In the genomic region with DNA sequence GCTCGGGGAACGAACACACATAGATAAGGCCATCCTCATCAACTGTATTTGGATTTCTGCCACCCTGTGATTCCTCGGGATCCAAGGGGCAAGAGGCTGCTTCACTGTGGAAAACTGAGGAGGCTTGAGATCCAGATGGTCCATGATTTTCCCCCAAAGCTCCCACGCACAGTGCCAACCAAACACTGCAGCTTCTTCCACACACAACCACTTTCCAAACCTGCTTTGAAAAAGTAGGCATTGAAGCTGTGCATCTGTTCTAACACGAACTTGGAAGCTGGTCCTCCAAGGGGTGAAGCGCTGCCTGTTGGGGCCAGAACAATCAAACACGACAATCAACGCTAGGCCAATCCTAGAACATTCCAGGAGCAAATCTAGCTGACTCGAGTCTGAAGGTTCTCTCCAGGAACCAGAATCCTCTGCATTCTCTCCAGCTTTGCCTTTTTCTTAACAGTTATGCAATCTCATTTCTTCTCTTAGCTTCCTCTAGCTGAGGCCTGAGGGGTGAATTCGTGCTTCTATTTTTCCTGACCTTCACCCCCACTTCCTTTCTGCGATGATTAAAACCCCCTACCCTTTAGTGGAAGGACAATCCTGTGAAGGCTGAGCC, we compare ENCODE assay signal across 12 cellular contexts.
DNase-seq lines count a peak whose midpoint lies in the region; ATAC-seq and TF ChIP-seq lines count a peak whose summit lies in the region.
"Had no signal": no experiment of that assay in that cellular context is flagged by ENCODE, and none has a peak within 500 bp of the region (broad histone marks: within the 10 kb centered on the region; RNA-seq: fewer than 3 reads in every experiment).

No MANE protein-coding gene starts in this region.

- no peak overlapping the region for H3K4me3 ChIP-seq in WERI-Rb-1 (ENCODE audit: low read depth, low read length)
- H3K4me3 ChIP-seq: K562, mucosa of descending colon had no signal

- H3K9me3 ChIP-seq in WERI-Rb-1 (ENCODE audit: severe bottlenecking) = no peaks in the 10 kb centered on the region
- H3K9me3 ChIP-seq: mucosa of descending colon had no signal

- TF ChIP-seq CTCF in WERI-Rb-1 (IDR thresholded peaks at IDR 0.05; ENCODE audit: low read depth, low read length) = no peak
- no peak for TF ChIP-seq CTCF in GM20000 (IDR thresholded peaks at IDR 0.05; ENCODE audit: extremely low read depth, missing control alignments)

- intact Hi-C loops in left ventricle myocardium superior (cut with micrococcal nuclease) (no loop called here), posterior vena cava (cut with DNase I) (no loop called here)

- ATAC-seq in left ventricle myocardium superior = peak; percentile 49
- ATAC-seq: activated naive CD8-positive, alpha-beta T cell treated with anti-CD3 and anti-CD28 coated beads, Interleukin-2, amount 50 U/mL, for 24 hours; K562 had no signal

- H3K36me3 ChIP-seq in WERI-Rb-1 = no peaks in the 10 kb centered on the region

- H3K27ac ChIP-seq in substantia nigra (ENCODE audit: low read depth, low read length, poor library complexity, severe bottlenecking) (no peak overlapping the region), WERI-Rb-1 (no peak overlapping the region)

- H3K27me3 ChIP-seq in WERI-Rb-1 (ENCODE audit: insufficient read depth, low read depth, severe bottlenecking) = no peaks in the 10 kb centered on the region

- DNase-seq in ELF-1 (ENCODE audit: low read depth, low spot score) (peak; percentile 1), amniotic epithelial cell (ENCODE audit: low read depth) (peak; percentile 44), left ventricle myocardium superior (no peak), posterior vena cava (ENCODE audit: low spot score) (peak; percentile 25), substantia nigra (lab: John Stamatoyannopoulos, UW) (no peak), SW 1271 (lab: John Stamatoyannopoulos, UW) (no peak), WERI-Rb-1 (no peak), GM20000 (ENCODE audit: low spot score) (no peak)
- DNase-seq: activated naive CD8-positive, alpha-beta T cell treated with anti-CD3 and anti-CD28 coated beads, Interleukin-2, amount 50 U/mL, for 24 hours; NCI-H2029 treated with DMSO at 0.1 percent for 48 hours had no signal

Comparison
In these comparisons a context has a peak if more than half of its experiments do, and no peak if none do; other contexts are left out.
1. DNase-seq: peak in ELF-1 (single experiment), amniotic epithelial cell (single experiment) and posterior vena cava (single experiment); none in left ventricle myocardium superior (single experiment), substantia nigra (0 of 49), SW 1271 (0 of 2), WERI-Rb-1 (single experiment) and GM20000 (single experiment).